8 cellular contexts compared by ENCODE assay signal in genomic region chr10:72273410-72274212, GRCh38. TPM values are rescaled to one million over a fixed set of nuclear protein-coding genes. Genes with fewer than 3 reads are reported as not detected.
DNase-seq lines count a peak whose midpoint lies in the region; ATAC-seq, FAIRE-seq and TF ChIP-seq lines count a peak whose summit lies in the region.

Gene DDIT4, plus strand, starts transcription at chr10:72273924. Its CDS starts 293 bp downstream, at chr10:72274217.

- DNase-seq in AG04449 (ENCODE audit: low read depth, low spot score), result peak; percentile 96
- peak; percentile 91 for DNase-seq in NCI-H2227 treated with DMSO at 0.1 percent for 48 hours (lab: John Stamatoyannopoulos, UW)
- peak; percentile 94 for DNase-seq in bronchial epithelial cell (ENCODE audit: low read depth)
- DNase-seq in iPS-NIHi11 (ENCODE audit: low spot score), result peak; percentile 97
- peak; percentile 96 for DNase-seq in smooth muscle cell (lab: John Stamatoyannopoulos, UW; ENCODE audit: unreplicated experiment)

- ATAC-seq in GM18907 (IDR thresholded peaks at IDR 0.05; ENCODE audit: unreplicated experiment), result peak; percentile 83
- ATAC-seq in HG03159 (IDR thresholded peaks at IDR 0.05; ENCODE audit: unreplicated experiment), result peak; percentile 86

- TF ChIP-seq CTCF in AG04449 (IDR thresholded peaks at IDR 0.05; ENCODE audit: insufficient read depth, low read length, missing control alignments), result no peak
- TF ChIP-seq CTCF in WI38 (IDR thresholded peaks at IDR 0.05; ENCODE audit: low read depth, low read length), result no peak
- TF ChIP-seq CTCF in bronchial epithelial cell (IDR thresholded peaks at IDR 0.05; ENCODE audit: insufficient read depth, low read length, severe bottlenecking), result no peak
- no peak for TF ChIP-seq CTCF in smooth muscle cell (IDR thresholded peaks at IDR 0.05; ENCODE audit: borderline replicate concordance, insufficient read depth, poor library complexity, severe bottlenecking)

- H3F3A ChIP-seq in smooth muscle cell (ENCODE audit: low read depth), result peaks cover 53% of the 10 kb centered on the region

- peak within 1 kb of the TSS; percentile 85 for H3K9ac ChIP-seq in smooth muscle cell (ENCODE audit: low read depth)

- peaks cover 28% of the 10 kb centered on the region for H3K79me2 ChIP-seq in smooth muscle cell (ENCODE audit: low read depth)

- CTCF ChIA-PET in AG04449 (lab: Yijun Ruan, JAX), result interaction anchor here (0.6 to 3.3 kb wide), 7 partner anchors 9 to 55 kb away, joined by 3 to 25 read pairs (median 7); no protein-coding TSS in a partner anchor

- H3K9me3 ChIP-seq in smooth muscle cell (replicated peaks; ENCODE audit: low read depth), result no peaks in the 10 kb centered on the region

- FAIRE-seq in bronchial epithelial cell (lab: Jason Lieb, UNC), result no peak

- H3K4me3 ChIP-seq in AG04449 (ENCODE audit: low read depth, low read length) (peak within 1 kb of the TSS; percentile 99), WI38 (ENCODE audit: low read depth, low read length) (peak within 1 kb of the TSS; percentile 87), bronchial epithelial cell (ENCODE audit: low read depth, low read length) (peak within 1 kb of the TSS; percentile 80), smooth muscle cell (peak within 1 kb of the TSS; percentile 93)

- H3K36me3 ChIP-seq in bronchial epithelial cell (ENCODE audit: control insufficient read depth, insufficient read depth, low read length) (peaks cover 18% of the 10 kb centered on the region), smooth muscle cell (ENCODE audit: low read depth) (no peaks in the 10 kb centered on the region)

- POLR2A ChIA-PET in AG04449 (lab: Yijun Ruan, JAX), result interaction anchor here (0.6 to 5.6 kb wide), 32 partner anchors 9 to 958 kb away, joined by 3 to 106 read pairs (median 6); partner anchors contain the start of genes ANAPC16, ASCC1 and DNAJB12

- under 1% methylated on average over 65 of the region's 67 CpGs for WGBS in smooth muscle cell (ENCODE audit: low lambda C conversion rate)

- H3K27me3 ChIP-seq in bronchial epithelial cell (ENCODE audit: control insufficient read depth, insufficient read depth, low read length) (no peaks in the 10 kb centered on the region), smooth muscle cell (ENCODE audit: low read depth) (no peaks in the 10 kb centered on the region)

- H3K4me1 ChIP-seq in smooth muscle cell (ENCODE audit: low read depth), result peaks cover 24% of the 10 kb centered on the region

- peak within 1 kb of the TSS; percentile 89 for H3K4me2 ChIP-seq in smooth muscle cell

- peaks cover 32% of the 10 kb centered on the region for H4K20me1 ChIP-seq in smooth muscle cell (ENCODE audit: low read depth)

- peak within 1 kb of the TSS; percentile 82 for H3K27ac ChIP-seq in smooth muscle cell (ENCODE audit: low read depth)

- no peak within 1 kb of the TSS for H2AFZ ChIP-seq in smooth muscle cell (ENCODE audit: low read depth)

RNA-seq across cellular contexts. Expression of gene DDIT4, which starts in this region (rescaled TPM):
- total RNA-seq in bronchial epithelial cell (2,437 and 2,447 TPM in 2 replicates), smooth muscle cell (161 and 198 TPM in 2 replicates)
- 248 and 299 TPM in 2 replicates for polyA plus RNA-seq in smooth muscle cell

Comparison
In these comparisons a context has a peak if more than half of its experiments do, and no peak if none do; other contexts are left out.
1. Peak in every context shown above with its lines: DNase-seq, ATAC-seq, H3K4me3 ChIP-seq and H3K27ac ChIP-seq.
2. RNA of gene DDIT4 (total RNA-seq): 2,437 to 2,447 TPM in bronchial epithelial cell; 161 to 198 TPM in smooth muscle cell; every median in the first group is over 10 times any median in the second.